Comparison of ENCODE assay signal across 10 cellular contexts in genomic region chrX:121161501-121161933, GRCh38.
DNase-seq lines count a peak whose midpoint lies in the region; ATAC-seq and TF ChIP-seq lines count a peak whose summit lies in the region.
"Had no signal": no experiment of that assay in that cellular context is flagged by ENCODE, and none has a peak within 500 bp of the region (broad histone marks: within the 10 kb centered on the region; RNA-seq: fewer than 3 reads in every experiment).

No MANE protein-coding gene starts in this region.

- H3K27ac ChIP-seq in transverse colon = no peak overlapping the region

- TF ChIP-seq EP300 in transverse colon (IDR thresholded peaks at IDR 0.05; ENCODE audit: low read depth) = no peak

- ATAC-seq in GM18508 (IDR thresholded peaks at IDR 0.05; ENCODE audit: insufficient read depth, unreplicated experiment) (peak; percentile 35), GM21423 (IDR thresholded peaks at IDR 0.05; ENCODE audit: unreplicated experiment) (peak; percentile 62), HG03159 (IDR thresholded peaks at IDR 0.05; ENCODE audit: unreplicated experiment) (peak; percentile 51)

- H3K4me1 ChIP-seq in transverse colon = no peaks in the 10 kb centered on the region

- no peak overlapping the region for H3K4me3 ChIP-seq in transverse colon

- intact Hi-C loops in transverse colon (cut with DNase I; ENCODE audit: low total_unique reads) = no loop called here

- H3K36me3 ChIP-seq in transverse colon = no peaks in the 10 kb centered on the region

- DNase-seq in erythroblast (lab: John Stamatoyannopoulos, UW) = peak; percentile 0
- DNase-seq in effector CD8-positive, alpha-beta T cell (lab: John Stamatoyannopoulos, UW) = no peak
- DNase-seq in transverse colon = no peak
- no peak for DNase-seq in NCI-H446 (lab: John Stamatoyannopoulos, UW)
- no peak for DNase-seq in mesenteric fat pad (ENCODE audit: low spot score)
- DNase-seq: DND-41, NCI-H2171 had no signal

- TF ChIP-seq POLR2A in erythroblast (IDR thresholded peaks at IDR 0.05; ENCODE audit: low read length) (no peak), transverse colon (IDR thresholded peaks at IDR 0.05) (no peak)

- no peaks in the 10 kb centered on the region for H3K27me3 ChIP-seq in transverse colon

- no peak for TF ChIP-seq CTCF in transverse colon (IDR thresholded peaks at IDR 0.05)

- in situ Hi-C loops in transverse colon (cut with MboI; ENCODE audit: low pct_ligation_motif_present in 1 of 4, low pct_unique_long_range_greater_than_20kb in 1 of 4, low sequenced_read_pairs in 3 of 4) = no loop called here

- H3K9me3 ChIP-seq in transverse colon = no peaks in the 10 kb centered on the region

- WGBS in transverse colon (ENCODE audit: low coverage in 1 of 2), 2 donors = 53 to 60% methylated on average over 1 to 4 of the region's 4 CpGs

Comparison
In these comparisons a context has a peak if more than half of its experiments do, and no peak if none do; other contexts are left out.
1. DNase-seq: peak in erythroblast (2 of 2); none in effector CD8-positive, alpha-beta T cell (single experiment), transverse colon (single experiment), NCI-H446 (0 of 2) and mesenteric fat pad (single experiment).
2. Peak in every context shown above with its lines, with median percentiles within 50 percentile points of each other: ATAC-seq.